In the genomic region with DNA sequence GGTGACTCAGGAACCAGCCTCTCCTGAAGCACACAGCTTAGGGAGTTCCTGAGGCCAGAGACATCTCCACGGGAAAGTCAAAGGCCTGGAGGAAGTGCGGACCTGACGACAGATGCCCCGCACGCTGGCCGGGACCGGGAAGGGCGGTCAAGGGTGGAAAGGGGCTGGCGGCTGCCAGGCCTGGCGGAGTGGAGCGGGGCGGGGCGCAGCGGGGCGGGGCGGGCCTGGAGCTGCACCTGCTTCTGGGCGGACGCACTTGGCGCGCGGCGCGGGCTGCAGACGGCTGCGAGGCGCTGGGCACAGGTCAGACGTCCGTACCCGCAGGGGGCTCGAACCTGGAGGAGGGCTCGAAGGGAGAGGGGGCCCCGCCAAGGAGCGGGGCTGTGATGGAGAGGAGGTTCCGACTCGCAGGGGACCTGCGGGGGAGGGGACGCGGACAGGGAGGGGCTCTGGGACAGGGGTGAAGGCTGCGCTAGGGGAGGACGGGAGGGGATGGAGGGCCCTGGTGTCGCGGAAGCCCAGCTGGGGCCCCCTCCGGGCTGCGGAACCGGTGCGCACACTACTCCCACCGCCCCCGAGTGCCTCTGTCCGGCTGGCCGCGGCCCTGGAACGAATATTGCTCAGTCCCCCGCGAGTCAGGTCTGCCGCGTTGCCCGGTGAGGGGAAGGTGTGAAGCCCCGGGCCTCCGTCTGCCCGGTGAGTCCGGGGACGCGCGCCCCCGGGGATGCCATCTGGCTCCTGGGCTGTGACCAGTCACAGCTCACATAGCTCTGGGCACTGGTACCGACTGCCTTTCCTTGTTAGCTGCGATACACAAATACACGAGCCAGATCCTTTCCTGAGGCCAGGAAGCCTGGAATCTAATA, we compare ENCODE assay signal across 8 cellular contexts.
A peak's percentile ranks its signal among the peaks of the same experiment; 100 is the strongest.
DNase-seq lines count a peak whose midpoint lies in the region; TF ChIP-seq lines count a peak whose summit lies in the region.

Gene TMEM45B (plus strand): TSS at position 253 of the 866 bp plus-strand sequence. CDS start 36,635 bp downstream, outside the sequence.

- peak within 1 kb of the TSS; percentile 51 for H3K4me3 ChIP-seq in iPS-18a (ENCODE audit: low read length)

- POLR2A ChIA-PET in RWPE1 (lab: Yijun Ruan, JAX; ENCODE audit: low non-redundant PET) = interaction anchor here (0.6 kb wide), 1 partner anchor 16 kb away, joined by 4 read pairs; no protein-coding TSS in a partner anchor

- H3K9ac ChIP-seq in iPS-18a (ENCODE audit: low read length) = no peak within 1 kb of the TSS

- TF ChIP-seq CTCF in RWPE1 (conservative IDR thresholded peaks at IDR 0.05; ENCODE audit: low read depth) = no peak

- H3K36me3 ChIP-seq in iPS-18a (ENCODE audit: control insufficient read depth, low read depth, low read length) = no peaks in the 10 kb centered on the region

- H3K27me3 ChIP-seq in iPS-18a (ENCODE audit: control insufficient read depth, insufficient read depth, low read length) = peaks cover 44% of the 10 kb centered on the region

- CTCF ChIA-PET in RWPE1 (lab: Yijun Ruan, JAX) = no interaction called here

- no peaks in the 10 kb centered on the region for H3K9me3 ChIP-seq in iPS-18a (ENCODE audit: control insufficient read depth, low read depth, low read length)

- peak; percentile 38 for DNase-seq in DMS 273 (lab: John Stamatoyannopoulos, UW; ENCODE audit: unreplicated experiment)
- no peak for DNase-seq in DMS 273 treated with DMSO at 0.1 percent for 48 hours (lab: John Stamatoyannopoulos, UW)
- DNase-seq in activated T-helper 1 cell treated with Interleukin-2 at 50 U/mL for 16 hours (ENCODE audit: low read depth) = peak; percentile 22
- DNase-seq in stimulated activated CD4-positive, alpha-beta T cell treated with anti-CD3 and anti-CD28 coated beads, Interleukin-2, amount 100 ng/mL, for 24 hours = peak; percentile 32 to 54
- no peak for DNase-seq in RWPE1 (ENCODE audit: low spot score)
- DNase-seq in middle frontal gyrus (ENCODE audit: extremely low spot score, low spot score) = no peak
- DNase-seq in HPDE6-E6E7 (ENCODE audit: extremely low spot score) = no peak

- H3K4me1 ChIP-seq in iPS-18a (ENCODE audit: control insufficient read depth, low read depth, low read length) = no peaks in the 10 kb centered on the region

- H3K27ac ChIP-seq in iPS-18a (ENCODE audit: low read length) (no peak within 1 kb of the TSS), RWPE1 (no peak within 1 kb of the TSS)

Comparison
In these comparisons a context has a peak if more than half of its experiments do, and no peak if none do; other contexts are left out.
1. DNase-seq: peak in DMS 273 (single experiment), activated T-helper 1 cell treated with Interleukin-2 at 50 U/mL for 16 hours (single experiment) and stimulated activated CD4-positive, alpha-beta T cell treated with anti-CD3 and anti-CD28 coated beads, Interleukin-2, amount 100 ng/mL, for 24 hours (2 of 2); none in DMS 273 treated with DMSO at 0.1 percent for 48 hours (single experiment), RWPE1 (single experiment), middle frontal gyrus (single experiment) and HPDE6-E6E7 (single experiment).